Comparison of ENCODE assay signal across 25 cellular contexts in genomic region chr9:134616341-134616740, GRCh38. TPM values are rescaled to one million over a fixed set of nuclear protein-coding genes. Genes with fewer than 3 reads are reported as not detected.
"Had no signal": no experiment of that assay in that cellular context is flagged by ENCODE, and none has a peak within 500 bp of the region (broad histone marks: within the 10 kb centered on the region; RNA-seq: fewer than 3 reads in every experiment).

No MANE protein-coding gene starts in this region.

- H3K4me3 Mint-ChIP-seq: memory B cell; natural killer cell; stimulated activated naive CD8-positive, alpha-beta T cell treated with anti-CD3 and anti-CD28 coated beads, Interleukin-15, amount 100 ng/mL, for 72 hours had no signal

- H3K27ac ChIP-seq: colonic mucosa, esophagus muscularis mucosa, gastrocnemius medialis, neutrophil, parathyroid adenoma, prostate gland, sigmoid colon, spleen, suprapubic skin, thyroid gland, vagina had no signal

- H3K4me1 Mint-ChIP-seq: memory B cell; natural killer cell; stimulated activated naive CD8-positive, alpha-beta T cell treated with anti-CD3 and anti-CD28 coated beads, Interleukin-15, amount 100 ng/mL, for 72 hours had no signal

- H3K36me3 ChIP-seq: colonic mucosa, esophagus muscularis mucosa, gastrocnemius medialis, neutrophil, prostate gland, sigmoid colon, spleen, suprapubic skin, thyroid gland, vagina had no signal

- H3K9me3 ChIP-seq: colonic mucosa, gastrocnemius medialis, neutrophil, prostate gland, thyroid gland, vagina had no signal

- H3K9ac ChIP-seq: parathyroid adenoma had no signal

- H3K36me3 Mint-ChIP-seq: natural killer cell had no signal

- H3K27me3 Mint-ChIP-seq: memory B cell had no signal

- ATAC-seq: gastrocnemius medialis; left lobe of liver; natural killer cell; right cardiac atrium; stimulated activated naive CD8-positive, alpha-beta T cell treated with anti-CD3 and anti-CD28 coated beads, Interleukin-15, amount 100 ng/mL, for 72 hours had no signal

- H3K4me3 ChIP-seq: colonic mucosa, esophagus muscularis mucosa, gastrocnemius medialis, lung, prostate gland, sigmoid colon, skin epidermis, spleen, suprapubic skin, thyroid gland, vagina had no signal

- H3K4me1 ChIP-seq: colonic mucosa, gastrocnemius medialis, parathyroid adenoma, prostate gland, spleen, suprapubic skin, thyroid gland, vagina had no signal

- H2AFZ ChIP-seq: parathyroid adenoma had no signal

- H3K79me2 ChIP-seq: parathyroid adenoma had no signal

- DNase-seq: colonic mucosa; dermis blood vessel endothelial cell; effector memory CD4-positive, alpha-beta T cell; gastrocnemius medialis; kidney; natural killer cell; sigmoid colon; stimulated activated CD4-positive, alpha-beta T cell treated with anti-CD3 and anti-CD28 coated beads, Interleukin-2, amount 100 ng/mL, for 48 hours; stimulated activated naive CD4-positive, alpha-beta T cell; stimulated activated naive CD8-positive, alpha-beta T cell treated with anti-CD3 and anti-CD28 coated beads, Interleukin-15, amount 100 ng/mL, for 72 hours; thyroid gland; trophoblast cell had no signal

- H3K27ac Mint-ChIP-seq: memory B cell; natural killer cell; stimulated activated naive CD8-positive, alpha-beta T cell treated with anti-CD3 and anti-CD28 coated beads, Interleukin-15, amount 100 ng/mL, for 72 hours had no signal

- H3K27me3 ChIP-seq: colonic mucosa, sigmoid colon, thyroid gland, vagina had no signal

RNA-seq across cellular contexts. Expression of gene COL5A1, which starts 25.3 kb away (rescaled TPM):
- polyA plus RNA-seq: neural cell had no signal
